ENCODE assay signal across 10 cellular contexts in the genomic region with DNA sequence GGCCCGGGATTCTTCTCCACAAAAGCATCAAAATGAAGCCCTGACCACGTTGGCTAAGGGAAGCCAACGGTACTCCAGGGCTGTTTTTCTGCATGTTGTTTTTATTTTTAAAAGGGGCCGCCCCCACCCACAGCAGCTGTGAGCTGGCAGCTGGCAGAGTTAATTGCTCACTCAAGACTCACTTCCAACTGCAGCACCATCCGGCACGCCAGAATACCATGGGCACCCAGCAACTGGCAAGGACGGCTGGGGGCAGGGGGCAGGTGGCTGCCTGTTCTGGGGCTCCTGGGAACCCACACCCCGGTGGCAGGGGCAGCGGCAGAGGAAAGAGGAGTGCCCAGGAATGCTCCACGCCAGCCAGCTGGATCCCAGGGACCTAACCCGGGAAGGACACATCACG. TPM values are rescaled to one million over a fixed set of nuclear protein-coding genes. Genes with fewer than 3 reads are reported as not detected.
DNase-seq lines count a peak whose midpoint lies in the region; TF ChIP-seq lines count a peak whose summit lies in the region.
"Had no signal": no experiment of that assay in that cellular context is flagged by ENCODE, and none has a peak within 500 bp of the region (broad histone marks: within the 10 kb centered on the region; RNA-seq: fewer than 3 reads in every experiment).

No MANE protein-coding gene starts in this region.

- H3K36me3 ChIP-seq in stomach smooth muscle (ENCODE audit: control insufficient read depth in 2 of 2, insufficient read depth in 2 of 2, low read length in 2 of 2) = no peaks in the 10 kb centered on the region

- DNase-seq in NCI-H2081 (lab: John Stamatoyannopoulos, UW) = peak; percentile 32 to 58
- no peak for DNase-seq in NCI-H2081 treated with DMSO at 0.1 percent for 48 hours (lab: John Stamatoyannopoulos, UW)
- DNase-seq in NCI-H774 (lab: John Stamatoyannopoulos, UW) = peak; percentile 40
- DNase-seq in foreskin fibroblast = peak; percentile 58 to 77
- DNase-seq in mucosa of gallbladder (ENCODE audit: low spot score) = no peak
- DNase-seq in cerebellar nuclear complex (lab: John Stamatoyannopoulos, UW) = no peak
- DNase-seq in activated CD4-positive, alpha-beta T cell treated with anti-CD3 and anti-CD28 coated beads for 4 hours = no peak
- DNase-seq: activated B cell treated with CpG ODN at 0.5 μM for 24 hours, NCI-H82 had no signal

- no peaks in the 10 kb centered on the region for H3K27me3 ChIP-seq in stomach smooth muscle (ENCODE audit: control insufficient read depth in 1 of 2, insufficient read depth in 2 of 2, low read length in 2 of 2)

- H3K9me3 ChIP-seq in stomach smooth muscle (ENCODE audit: control insufficient read depth in 2 of 2, low read length in 2 of 2) = no peaks in the 10 kb centered on the region

- no peak overlapping the region for H3K9ac ChIP-seq in stomach smooth muscle (ENCODE audit: low read length in 2 of 2)

- H3K4me1 ChIP-seq in stomach smooth muscle (ENCODE audit: control insufficient read depth, insufficient read depth, low read length) = peaks cover 65% of the 10 kb centered on the region

- no peak for TF ChIP-seq CTCF in foreskin fibroblast (IDR thresholded peaks at IDR 0.05; ENCODE audit: low read depth, low read length)

- H3K4me3 ChIP-seq in foreskin fibroblast (ENCODE audit: low read depth in 1 of 2, low read length in 2 of 2) (no peak overlapping the region), stomach smooth muscle (ENCODE audit: low read length in 2 of 2) (no peak overlapping the region)

- H3K27ac ChIP-seq in stomach smooth muscle (ENCODE audit: low read length) = peak overlapping the region; percentile 60

RNA-seq across cellular contexts. Expression of a gene that starts 44.3 kb away (rescaled TPM):
- 210 TPM for total RNA-seq in mucosa of gallbladder

Comparison
In these comparisons a context has a peak if more than half of its experiments do, and no peak if none do; other contexts are left out.
1. DNase-seq: peak in NCI-H2081 (2 of 2), NCI-H774 (single experiment) and foreskin fibroblast (2 of 2); none in NCI-H2081 treated with DMSO at 0.1 percent for 48 hours (single experiment), mucosa of gallbladder (single experiment), cerebellar nuclear complex (0 of 2) and activated CD4-positive, alpha-beta T cell treated with anti-CD3 and anti-CD28 coated beads for 4 hours (0 of 2).